In genomic region chr14:99576304-99576703, GRCh38 we compare ENCODE assay signal across 15 cellular contexts. TPM values are rescaled to one million over a fixed set of nuclear protein-coding genes. Genes with fewer than 3 reads are reported as not detected.
DNase-seq lines count a peak whose midpoint lies in the region; ATAC-seq, FAIRE-seq and TF ChIP-seq lines count a peak whose summit lies in the region.
"Had no signal": no experiment of that assay in that cellular context is flagged by ENCODE, and none has a peak within 500 bp of the region (broad histone marks: within the 10 kb centered on the region; RNA-seq: fewer than 3 reads in every experiment).

No MANE protein-coding gene starts in this region.

- H3K27ac ChIP-seq in C4-2B = peak overlapping the region; percentile 98
- H3K27ac ChIP-seq in left ventricle myocardium inferior (replicated peaks) = peak overlapping the region; percentile 83
- peak overlapping the region; percentile 60 to 93 for H3K27ac ChIP-seq in prostate gland
- no peak overlapping the region for H3K27ac ChIP-seq in A673 (ENCODE audit: low read depth, low read length, poor library complexity, severe bottlenecking)

- TF ChIP-seq CTCF in C4-2B (conservative IDR thresholded peaks at IDR 0.05) (no peak), left ventricle myocardium inferior (IDR thresholded peaks at IDR 0.05; ENCODE audit: borderline replicate concordance) (no peak), prostate gland (IDR thresholded peaks at IDR 0.05) (no peak), D721Med (IDR thresholded peaks at IDR 0.05; ENCODE audit: insufficient read depth, missing control alignments) (no peak), A673 (conservative IDR thresholded peaks at IDR 0.05; ENCODE audit: low read depth, low read length) (no peak)

- no peak for TF ChIP-seq POLR2A in prostate gland (IDR thresholded peaks at IDR 0.05)

- POLR2A ChIA-PET in A673 (lab: Charles Lee; ENCODE audit: low non-redundant PET) = no interaction called here

- H3K27me3 ChIP-seq in left ventricle myocardium inferior (ENCODE audit: low read depth) = no peaks in the 10 kb centered on the region
- no peaks in the 10 kb centered on the region for H3K27me3 ChIP-seq in prostate gland (replicated peaks; ENCODE audit: insufficient read depth)
- H3K27me3 ChIP-seq in A673 (replicated peaks; ENCODE audit: insufficient read depth, low read depth, low read length, poor library complexity) = no peaks in the 10 kb centered on the region
- H3K27me3 ChIP-seq: BE2C had no signal

- H3K4me1 ChIP-seq in left ventricle myocardium inferior (peaks cover 98% of the 10 kb centered on the region), prostate gland (replicated peaks) (peaks cover 72% of the 10 kb centered on the region), A673 (ENCODE audit: insufficient read depth, low read length, poor library complexity, severe bottlenecking) (peaks cover 48% of the 10 kb centered on the region)

- H3K9me3 ChIP-seq in left ventricle myocardium inferior (replicated peaks) (no peaks in the 10 kb centered on the region), prostate gland (no peaks in the 10 kb centered on the region), A673 (ENCODE audit: low read depth, low read length, poor library complexity, severe bottlenecking) (no peaks in the 10 kb centered on the region)
- H3K9me3 ChIP-seq: BE2C had no signal

- CTCF ChIA-PET in A673 (lab: Charles Lee) = no interaction called here

- H3K4me3 ChIP-seq in left ventricle myocardium inferior (no peak overlapping the region), prostate gland (no peak overlapping the region), A673 (ENCODE audit: low read depth, low read length, poor library complexity, severe bottlenecking) (no peak overlapping the region)

- WGBS in prostate gland = 34% methylated on average over 2 of the region's 5 CpGs

- intact Hi-C loops in left ventricle myocardium inferior (cut with micrococcal nuclease) = no loop called here
- intact Hi-C loops in prostate gland (cut with DNase I) = no loop called here
- intact Hi-C loops in A673 (cut with micrococcal nuclease; ENCODE audit: unreplicated experiment) = no loop called here

- ATAC-seq in GM19328 (IDR thresholded peaks at IDR 0.05; ENCODE audit: unreplicated experiment) = no peak
- ATAC-seq: left lobe of liver had no signal

- FAIRE-seq in RCC 7860 (lab: Jason Lieb, UNC) = no peak
- FAIRE-seq in D721Med (lab: Jason Lieb, UNC) = no peak

- H3K36me3 ChIP-seq in left ventricle myocardium inferior = no peaks in the 10 kb centered on the region
- H3K36me3 ChIP-seq in prostate gland = no peaks in the 10 kb centered on the region
- no peaks in the 10 kb centered on the region for H3K36me3 ChIP-seq in A673 (ENCODE audit: insufficient read depth, low read length, poor library complexity, severe bottlenecking)

- BruUV-seq in A673 (replicated peaks; lab: Mats Ljungman, UMichigan) = no TSS peak

- DNase-seq in RCC 7860 (ENCODE audit: low spot score) (peak; percentile 8), left ventricle myocardium inferior (no peak), prostate gland (ENCODE audit: low spot score) (no peak), D721Med (ENCODE audit: insufficient read length, low spot score) (no peak), A673 (ENCODE audit: low spot score) (no peak), NCI-H1105 (lab: John Stamatoyannopoulos, UW) (no peak)
- DNase-seq: activated CD4-positive, alpha-beta T cell treated with anti-CD3 and anti-CD28 coated beads, Interleukin-2, amount 10 ng/mL, durations not matched to agents 7 days and 5 days; anterior cingulate cortex; effector CD8-positive, alpha-beta T cell; stimulated activated CD4-positive, alpha-beta T cell treated with anti-CD3 and anti-CD28 coated beads, Interleukin-2, amount 100 ng/mL, for 24 hours; T-helper 2 cell had no signal

RNA-seq across cellular contexts. Expression of gene CCDC85C, which starts 27.7 kb away (rescaled TPM):
- total RNA-seq in left ventricle myocardium inferior (41.0 TPM), prostate gland (10 to 100 TPM; 35.1 to 47.2 TPM), A673 (2021) (24.6 and 31.5 TPM in 2 replicates)
